Comparison of ENCODE assay signal across 1 cellular context in the genomic region with DNA sequence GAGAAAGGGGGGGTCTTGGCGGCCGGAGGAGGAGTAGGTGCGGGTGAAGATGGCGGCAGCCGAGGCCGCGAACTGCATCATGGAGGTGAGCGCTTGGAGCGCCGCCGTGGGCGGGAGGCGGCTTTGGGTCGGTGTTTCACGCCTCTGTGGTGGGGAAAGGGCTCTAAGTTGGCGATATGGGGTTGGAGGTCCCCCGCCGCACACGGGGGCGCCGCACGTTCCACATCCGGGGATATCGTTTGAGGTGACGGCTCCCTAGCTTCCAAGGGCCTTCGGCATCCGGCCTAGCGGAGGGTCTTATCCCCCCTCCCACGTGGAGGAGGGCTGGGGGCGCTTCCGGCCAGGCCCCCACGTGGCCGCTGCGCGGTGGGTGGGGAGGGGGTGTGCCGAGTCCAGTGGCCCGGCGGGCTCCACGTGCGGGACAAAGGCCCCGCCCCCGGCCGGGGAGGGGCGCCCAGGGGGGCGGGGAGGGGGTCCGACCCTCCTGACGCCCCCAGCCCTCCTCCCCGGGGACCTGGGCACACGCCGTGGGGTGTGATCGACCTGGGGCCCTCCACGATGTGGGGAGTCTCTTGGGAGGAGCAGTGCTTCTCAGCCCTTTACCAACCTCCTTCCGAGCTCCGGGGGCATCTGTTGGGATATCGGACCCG.
TF ChIP-seq lines count a peak whose summit lies in the region.

A gene (plus strand): TSS at position 40 of the 650 bp plus-strand sequence. CDS start 10 bp downstream, at position 50.

TF ChIP-seq in HepG2, 621 proteins besides CTCF, POLR2A, EP300 and RAD21 (continued from another document and continues in another):
- TF ChIP-seq, protein P1, sequence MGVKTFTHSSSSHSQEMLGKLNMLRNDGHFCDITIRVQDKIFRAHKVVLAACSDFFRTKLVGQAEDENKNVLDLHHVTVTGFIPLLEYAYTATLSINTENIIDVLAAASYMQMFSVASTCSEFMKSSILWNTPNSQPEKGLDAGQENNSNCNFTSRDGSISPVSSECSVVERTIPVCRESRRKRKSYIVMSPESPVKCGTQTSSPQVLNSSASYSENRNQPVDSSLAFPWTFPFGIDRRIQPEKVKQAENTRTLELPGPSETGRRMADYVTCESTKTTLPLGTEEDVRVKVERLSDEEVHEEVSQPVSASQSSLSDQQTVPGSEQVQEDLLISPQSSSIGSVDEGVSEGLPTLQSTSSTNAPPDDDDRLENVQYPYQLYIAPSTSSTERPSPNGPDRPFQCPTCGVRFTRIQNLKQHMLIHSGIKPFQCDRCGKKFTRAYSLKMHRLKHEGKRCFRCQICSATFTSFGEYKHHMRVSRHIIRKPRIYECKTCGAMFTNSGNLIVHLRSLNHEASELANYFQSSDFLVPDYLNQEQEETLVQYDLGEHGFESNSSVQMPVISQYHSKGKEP (CRISPR knock-in tag; IDR thresholded peaks at IDR 0.05), result no peak
- peak; percentile 82; the same call in 1 of the 2 replicates for TF ChIP-seq KLF9 (CRISPR knock-in tag; IDR thresholded peaks at IDR 0.05; ENCODE audit: low read depth)
- peak; percentile 3; the same call in 1 of the 2 replicates for TF ChIP-seq NR2C2 (CRISPR knock-in tag; IDR thresholded peaks at IDR 0.05; ENCODE audit: borderline replicate concordance)
- TF ChIP-seq NFE2 (CRISPR knock-in tag; IDR thresholded peaks at IDR 0.05), result no peak
- TF ChIP-seq SRF (IDR thresholded peaks at IDR 0.05; ENCODE audit: low read depth, low read length), result no peak
- TF ChIP-seq ZNF207 (IDR thresholded peaks at IDR 0.05; ENCODE audit: borderline replicate concordance), result no peak
- peak; percentile 51 for TF ChIP-seq BORCS8-MEF2B (CRISPR knock-in tag; IDR thresholded peaks at IDR 0.05)
- 0 out of 2 replicates have a peak, but pooled peaks have one; percentile 19 for TF ChIP-seq HMG20B (CRISPR knock-in tag; conservative IDR thresholded peaks at IDR 0.05)
- peak; percentile 62; the same call in 1 of the 2 replicates for TF ChIP-seq ZNF225 (CRISPR knock-in tag; IDR thresholded peaks at IDR 0.05)
- TF ChIP-seq HDAC2 (CRISPR knock-in tag; IDR thresholded peaks at IDR 0.05), result peak; percentile 48; the same call in 1 of the 2 replicates
- TF ChIP-seq, protein P2, sequence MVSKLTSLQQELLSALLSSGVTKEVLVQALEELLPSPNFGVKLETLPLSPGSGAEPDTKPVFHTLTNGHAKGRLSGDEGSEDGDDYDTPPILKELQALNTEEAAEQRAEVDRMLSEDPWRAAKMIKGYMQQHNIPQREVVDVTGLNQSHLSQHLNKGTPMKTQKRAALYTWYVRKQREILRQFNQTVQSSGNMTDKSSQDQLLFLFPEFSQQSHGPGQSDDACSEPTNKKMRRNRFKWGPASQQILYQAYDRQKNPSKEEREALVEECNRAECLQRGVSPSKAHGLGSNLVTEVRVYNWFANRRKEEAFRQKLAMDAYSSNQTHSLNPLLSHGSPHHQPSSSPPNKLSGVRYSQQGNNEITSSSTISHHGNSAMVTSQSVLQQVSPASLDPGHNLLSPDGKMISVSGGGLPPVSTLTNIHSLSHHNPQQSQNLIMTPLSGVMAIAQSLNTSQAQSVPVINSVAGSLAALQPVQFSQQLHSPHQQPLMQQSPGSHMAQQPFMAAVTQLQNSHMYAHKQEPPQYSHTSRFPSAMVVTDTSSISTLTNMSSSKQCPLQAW (CRISPR knock-in tag; IDR thresholded peaks at IDR 0.05), result peak; percentile 84
- TF ChIP-seq KDM5A (IDR thresholded peaks at IDR 0.05; ENCODE audit: borderline replicate concordance, low read length), result peak; percentile 39; the same call in 1 of the 2 replicates
- no peak for TF ChIP-seq CREB1 (IDR thresholded peaks at IDR 0.05)
- TF ChIP-seq CREB1 (CRISPR knock-in tag; IDR thresholded peaks at IDR 0.05), result no peak
- TF ChIP-seq KMT2B (CRISPR knock-in tag; IDR thresholded peaks at IDR 0.05), result no peak
- TF ChIP-seq, protein P3, sequence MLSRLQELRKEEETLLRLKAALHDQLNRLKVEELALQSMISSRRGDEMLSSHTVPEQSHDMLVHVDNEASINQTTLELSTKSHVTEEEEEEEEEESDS (CRISPR knock-in tag; IDR thresholded peaks at IDR 0.05; ENCODE audit: borderline replicate concordance), result 0 out of 2 replicates have a peak, but pooled peaks have one; percentile 38
- no peak for TF ChIP-seq GFI1 (CRISPR knock-in tag; IDR thresholded peaks at IDR 0.05; ENCODE audit: borderline replicate concordance)
- TF ChIP-seq ZNF34 (CRISPR knock-in tag; IDR thresholded peaks at IDR 0.05; ENCODE audit: borderline replicate concordance), result no peak
- TF ChIP-seq ZMYM3 (CRISPR knock-in tag; IDR thresholded peaks at IDR 0.05), result no peak
- no peak for TF ChIP-seq ZNF256 (CRISPR knock-in tag; conservative IDR thresholded peaks at IDR 0.05)
- 0 out of 2 replicates have a peak, but pooled peaks have one; percentile 88 for TF ChIP-seq AHR (CRISPR knock-in tag; IDR thresholded peaks at IDR 0.05)
- TF ChIP-seq, protein P4, sequence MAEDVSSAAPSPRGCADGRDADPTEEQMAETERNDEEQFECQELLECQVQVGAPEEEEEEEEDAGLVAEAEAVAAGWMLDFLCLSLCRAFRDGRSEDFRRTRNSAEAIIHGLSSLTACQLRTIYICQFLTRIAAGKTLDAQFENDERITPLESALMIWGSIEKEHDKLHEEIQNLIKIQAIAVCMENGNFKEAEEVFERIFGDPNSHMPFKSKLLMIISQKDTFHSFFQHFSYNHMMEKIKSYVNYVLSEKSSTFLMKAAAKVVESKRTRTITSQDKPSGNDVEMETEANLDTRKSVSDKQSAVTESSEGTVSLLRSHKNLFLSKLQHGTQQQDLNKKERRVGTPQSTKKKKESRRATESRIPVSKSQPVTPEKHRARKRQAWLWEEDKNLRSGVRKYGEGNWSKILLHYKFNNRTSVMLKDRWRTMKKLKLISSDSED (CRISPR knock-in tag; IDR thresholded peaks at IDR 0.05), result no peak
- TF ChIP-seq SALL1 (CRISPR knock-in tag; IDR thresholded peaks at IDR 0.05), result peak; percentile 70
- no peak for TF ChIP-seq ZNF282 (IDR thresholded peaks at IDR 0.05; ENCODE audit: partially characterized antibody)
- TF ChIP-seq, protein P5, sequence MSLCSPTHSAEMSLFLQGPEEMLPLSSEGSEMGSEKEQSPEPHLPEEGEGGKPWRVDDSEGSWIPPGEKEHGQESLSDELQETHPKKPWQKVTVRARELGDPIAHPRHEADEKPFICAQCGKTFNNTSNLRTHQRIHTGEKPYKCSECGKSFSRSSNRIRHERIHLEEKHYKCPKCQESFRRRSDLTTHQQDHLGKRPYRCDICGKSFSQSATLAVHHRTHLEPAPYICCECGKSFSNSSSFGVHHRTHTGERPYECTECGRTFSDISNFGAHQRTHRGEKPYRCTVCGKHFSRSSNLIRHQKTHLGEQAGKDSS (CRISPR knock-in tag; IDR thresholded peaks at IDR 0.05; ENCODE audit: borderline replicate concordance, low read depth), result no peak
- peak; percentile 50; the same call in 1 of the 2 replicates for TF ChIP-seq ZBTB38 (CRISPR knock-in tag; IDR thresholded peaks at IDR 0.05)
- TF ChIP-seq, protein P6, sequence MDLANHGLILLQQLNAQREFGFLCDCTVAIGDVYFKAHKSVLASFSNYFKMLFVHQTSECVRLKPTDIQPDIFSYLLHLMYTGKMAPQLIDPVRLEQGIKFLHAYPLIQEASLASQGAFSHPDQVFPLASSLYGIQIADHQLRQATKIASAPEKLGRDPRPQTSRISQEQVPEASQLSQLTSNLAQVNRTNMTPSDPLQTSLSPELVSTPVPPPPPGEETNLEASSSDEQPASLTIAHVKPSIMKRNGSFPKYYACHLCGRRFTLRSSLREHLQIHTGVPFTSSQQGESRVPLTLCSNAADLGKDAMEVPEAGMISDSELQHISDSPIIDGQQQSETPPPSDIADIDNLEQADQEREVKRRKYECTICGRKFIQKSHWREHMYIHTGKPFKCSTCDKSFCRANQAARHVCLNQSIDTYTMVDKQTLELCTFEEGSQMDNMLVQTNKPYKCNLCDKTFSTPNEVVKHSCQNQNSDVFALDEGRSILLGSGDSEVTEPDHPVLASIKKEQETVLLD (CRISPR knock-in tag; IDR thresholded peaks at IDR 0.05; ENCODE audit: low read depth), result no peak
- TF ChIP-seq ZNF792 (CRISPR knock-in tag; IDR thresholded peaks at IDR 0.05), result no peak; the same call in none of the 2 replicates
- TF ChIP-seq, protein P7, sequence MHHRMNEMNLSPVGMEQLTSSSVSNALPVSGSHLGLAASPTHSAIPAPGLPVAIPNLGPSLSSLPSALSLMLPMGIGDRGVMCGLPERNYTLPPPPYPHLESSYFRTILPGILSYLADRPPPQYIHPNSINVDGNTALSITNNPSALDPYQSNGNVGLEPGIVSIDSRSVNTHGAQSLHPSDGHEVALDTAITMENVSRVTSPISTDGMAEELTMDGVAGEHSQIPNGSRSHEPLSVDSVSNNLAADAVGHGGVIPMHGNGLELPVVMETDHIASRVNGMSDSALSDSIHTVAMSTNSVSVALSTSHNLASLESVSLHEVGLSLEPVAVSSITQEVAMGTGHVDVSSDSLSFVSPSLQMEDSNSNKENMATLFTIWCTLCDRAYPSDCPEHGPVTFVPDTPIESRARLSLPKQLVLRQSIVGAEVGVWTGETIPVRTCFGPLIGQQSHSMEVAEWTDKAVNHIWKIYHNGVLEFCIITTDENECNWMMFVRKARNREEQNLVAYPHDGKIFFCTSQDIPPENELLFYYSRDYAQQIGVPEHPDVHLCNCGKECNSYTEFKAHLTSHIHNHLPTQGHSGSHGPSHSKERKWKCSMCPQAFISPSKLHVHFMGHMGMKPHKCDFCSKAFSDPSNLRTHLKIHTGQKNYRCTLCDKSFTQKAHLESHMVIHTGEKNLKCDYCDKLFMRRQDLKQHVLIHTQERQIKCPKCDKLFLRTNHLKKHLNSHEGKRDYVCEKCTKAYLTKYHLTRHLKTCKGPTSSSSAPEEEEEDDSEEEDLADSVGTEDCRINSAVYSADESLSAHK (CRISPR knock-in tag; IDR thresholded peaks at IDR 0.05; ENCODE audit: borderline replicate concordance), result no peak
- TF ChIP-seq, protein P8, sequence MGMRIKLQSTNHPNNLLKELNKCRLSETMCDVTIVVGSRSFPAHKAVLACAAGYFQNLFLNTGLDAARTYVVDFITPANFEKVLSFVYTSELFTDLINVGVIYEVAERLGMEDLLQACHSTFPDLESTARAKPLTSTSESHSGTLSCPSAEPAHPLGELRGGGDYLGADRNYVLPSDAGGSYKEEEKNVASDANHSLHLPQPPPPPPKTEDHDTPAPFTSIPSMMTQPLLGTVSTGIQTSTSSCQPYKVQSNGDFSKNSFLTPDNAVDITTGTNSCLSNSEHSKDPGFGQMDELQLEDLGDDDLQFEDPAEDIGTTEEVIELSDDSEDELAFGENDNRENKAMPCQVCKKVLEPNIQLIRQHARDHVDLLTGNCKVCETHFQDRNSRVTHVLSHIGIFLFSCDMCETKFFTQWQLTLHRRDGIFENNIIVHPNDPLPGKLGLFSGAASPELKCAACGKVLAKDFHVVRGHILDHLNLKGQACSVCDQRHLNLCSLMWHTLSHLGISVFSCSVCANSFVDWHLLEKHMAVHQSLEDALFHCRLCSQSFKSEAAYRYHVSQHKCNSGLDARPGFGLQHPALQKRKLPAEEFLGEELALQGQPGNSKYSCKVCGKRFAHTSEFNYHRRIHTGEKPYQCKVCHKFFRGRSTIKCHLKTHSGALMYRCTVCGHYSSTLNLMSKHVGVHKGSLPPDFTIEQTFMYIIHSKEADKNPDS (CRISPR knock-in tag; IDR thresholded peaks at IDR 0.05), result no peak
- peak; percentile 73 for TF ChIP-seq ZNF501 (CRISPR knock-in tag; IDR thresholded peaks at IDR 0.05)
- peak; percentile 33; the same call in 1 of the 2 replicates for TF ChIP-seq IRF2 (CRISPR knock-in tag; IDR thresholded peaks at IDR 0.05)
- TF ChIP-seq, protein P9, sequence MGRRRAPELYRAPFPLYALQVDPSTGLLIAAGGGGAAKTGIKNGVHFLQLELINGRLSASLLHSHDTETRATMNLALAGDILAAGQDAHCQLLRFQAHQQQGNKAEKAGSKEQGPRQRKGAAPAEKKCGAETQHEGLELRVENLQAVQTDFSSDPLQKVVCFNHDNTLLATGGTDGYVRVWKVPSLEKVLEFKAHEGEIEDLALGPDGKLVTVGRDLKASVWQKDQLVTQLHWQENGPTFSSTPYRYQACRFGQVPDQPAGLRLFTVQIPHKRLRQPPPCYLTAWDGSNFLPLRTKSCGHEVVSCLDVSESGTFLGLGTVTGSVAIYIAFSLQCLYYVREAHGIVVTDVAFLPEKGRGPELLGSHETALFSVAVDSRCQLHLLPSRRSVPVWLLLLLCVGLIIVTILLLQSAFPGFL (CRISPR knock-in tag; IDR thresholded peaks at IDR 0.05), result no peak
- TF ChIP-seq, protein P10, sequence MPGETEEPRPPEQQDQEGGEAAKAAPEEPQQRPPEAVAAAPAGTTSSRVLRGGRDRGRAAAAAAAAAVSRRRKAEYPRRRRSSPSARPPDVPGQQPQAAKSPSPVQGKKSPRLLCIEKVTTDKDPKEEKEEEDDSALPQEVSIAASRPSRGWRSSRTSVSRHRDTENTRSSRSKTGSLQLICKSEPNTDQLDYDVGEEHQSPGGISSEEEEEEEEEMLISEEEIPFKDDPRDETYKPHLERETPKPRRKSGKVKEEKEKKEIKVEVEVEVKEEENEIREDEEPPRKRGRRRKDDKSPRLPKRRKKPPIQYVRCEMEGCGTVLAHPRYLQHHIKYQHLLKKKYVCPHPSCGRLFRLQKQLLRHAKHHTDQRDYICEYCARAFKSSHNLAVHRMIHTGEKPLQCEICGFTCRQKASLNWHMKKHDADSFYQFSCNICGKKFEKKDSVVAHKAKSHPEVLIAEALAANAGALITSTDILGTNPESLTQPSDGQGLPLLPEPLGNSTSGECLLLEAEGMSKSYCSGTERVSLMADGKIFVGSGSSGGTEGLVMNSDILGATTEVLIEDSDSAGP (CRISPR knock-in tag; IDR thresholded peaks at IDR 0.05; ENCODE audit: borderline replicate concordance), result no peak; the same call in 1 of the 2 replicates
- TF ChIP-seq ZFP1 (CRISPR knock-in tag; IDR thresholded peaks at IDR 0.05), result no peak
- no peak for TF ChIP-seq ZNF841 (CRISPR knock-in tag; IDR thresholded peaks at IDR 0.05; ENCODE audit: borderline replicate concordance)
- TF ChIP-seq RORA (CRISPR knock-in tag; IDR thresholded peaks at IDR 0.05), result no peak
- TF ChIP-seq, protein P11, sequence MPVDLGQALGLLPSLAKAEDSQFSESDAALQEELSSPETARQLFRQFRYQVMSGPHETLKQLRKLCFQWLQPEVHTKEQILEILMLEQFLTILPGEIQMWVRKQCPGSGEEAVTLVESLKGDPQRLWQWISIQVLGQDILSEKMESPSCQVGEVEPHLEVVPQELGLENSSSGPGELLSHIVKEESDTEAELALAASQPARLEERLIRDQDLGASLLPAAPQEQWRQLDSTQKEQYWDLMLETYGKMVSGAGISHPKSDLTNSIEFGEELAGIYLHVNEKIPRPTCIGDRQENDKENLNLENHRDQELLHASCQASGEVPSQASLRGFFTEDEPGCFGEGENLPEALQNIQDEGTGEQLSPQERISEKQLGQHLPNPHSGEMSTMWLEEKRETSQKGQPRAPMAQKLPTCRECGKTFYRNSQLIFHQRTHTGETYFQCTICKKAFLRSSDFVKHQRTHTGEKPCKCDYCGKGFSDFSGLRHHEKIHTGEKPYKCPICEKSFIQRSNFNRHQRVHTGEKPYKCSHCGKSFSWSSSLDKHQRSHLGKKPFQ (CRISPR knock-in tag; IDR thresholded peaks at IDR 0.05; ENCODE audit: insufficient replicate concordance), result no peak
- no peak for TF ChIP-seq SYNCRIP (IDR thresholded peaks at IDR 0.05; ENCODE audit: insufficient read depth, low read depth, low read length)
- peak; percentile 90 for TF ChIP-seq ARNTL (CRISPR knock-in tag; IDR thresholded peaks at IDR 0.05)
- TF ChIP-seq THAP11 (CRISPR knock-in tag; IDR thresholded peaks at IDR 0.05), result peak; percentile 54
- 0 out of 2 replicates have a peak, but pooled peaks have one; percentile 50 for TF ChIP-seq ZNF234 (CRISPR knock-in tag; conservative IDR thresholded peaks at IDR 0.05)
- TF ChIP-seq MLLT10 (CRISPR knock-in tag; IDR thresholded peaks at IDR 0.05), result no peak
